ENCODE assay signal across 10 cellular contexts in genomic region chr22:46110215-46110614, GRCh38. TPM values are rescaled to one million over a fixed set of nuclear protein-coding genes. Genes with fewer than 3 reads are reported as not detected.
DNase-seq lines count a peak whose midpoint lies in the region; ATAC-seq, FAIRE-seq and TF ChIP-seq lines count a peak whose summit lies in the region.
"Had no signal": no experiment of that assay in that cellular context is flagged by ENCODE, and none has a peak within 500 bp of the region (broad histone marks: within the 10 kb centered on the region; RNA-seq: fewer than 3 reads in every experiment).

No MANE protein-coding gene starts in this region.

- FAIRE-seq in pancreas (lab: Jason Lieb, UNC) = no peak
- FAIRE-seq: endothelial cell of umbilical vein had no signal

- TF ChIP-seq CTCF in C4-2B (conservative IDR thresholded peaks at IDR 0.05) (no peak), coronary artery (IDR thresholded peaks at IDR 0.05) (no peak), pancreas (IDR thresholded peaks at IDR 0.05) (no peak)

- 66 to 72% methylated on average over 9 of the region's 9 CpGs for WGBS in pancreas, 2 donors

- DNase-seq in LHCN-M2 (ENCODE audit: low read depth) = peak; percentile 62
- DNase-seq in coronary artery (ENCODE audit: low spot score) = no peak
- peak in 3 of 6 donors; percentile 46 to 78 (median 74) for DNase-seq in pancreas
- no peak for DNase-seq in nucleus accumbens (lab: John Stamatoyannopoulos, UW)
- DNase-seq in epidermal melanocyte (ENCODE audit: insufficient read length, low spot score) = no peak
- DNase-seq in NCI-H446 (lab: John Stamatoyannopoulos, UW) = no peak
- DNase-seq in NCI-H146 (lab: John Stamatoyannopoulos, UW) = no peak

- ATAC-seq in pancreas = no peak
- ATAC-seq: natural killer cell treated with Interleukin-12 subunit alpha and Interleukin-12 subunit beta and Interleukin-15 and Interleukin-18, amount 100 ng/mL, for 72 hours had no signal

- intact Hi-C loops in pancreas (cut with DNase I) = loop anchor here in 1 of 3 donors (10.0 kb wide), 1 partner anchor 105 kb away; no protein-coding TSS in a partner anchor

- peaks cover 47 to 54% (median 48%) of the 10 kb centered on the region in 3 donors for H3K4me1 ChIP-seq in pancreas

- H3K9me3 ChIP-seq in pancreas = no peaks in the 10 kb centered on the region

- H3K27ac ChIP-seq in C4-2B (peak overlapping the region; percentile 72), coronary artery (peak overlapping the region; percentile 79 to 83), pancreas (peak overlapping the region; percentile 42 to 92 (median 90))

- no peak overlapping the region for H3K4me3 ChIP-seq in coronary artery
- no peak overlapping the region for H3K4me3 ChIP-seq in pancreas

- H3K36me3 ChIP-seq in pancreas = peaks cover 0 to 39% (median 30%) of the 10 kb centered on the region in 3 donors

- no peaks in the 10 kb centered on the region for H3K27me3 ChIP-seq in pancreas

RNA-seq across cellular contexts. Expression of gene PPARA, which starts 40.1 kb away (rescaled TPM):
- total RNA-seq in LHCN-M2 (2014; rRNA removed) (6.3 and 9.1 TPM in 2 replicates), pancreas (10 to 100 TPM; 13.8 to 24.5 (median 16.2) TPM)
- 6.6 TPM for polyA plus RNA-seq in LHCN-M2 (2012)
- 1 to 10 TPM; 4.1 to 6.1 TPM for polyA plus RNA-seq in pancreas
